ENCODE assay signal across 9 cellular contexts in the genomic region with DNA sequence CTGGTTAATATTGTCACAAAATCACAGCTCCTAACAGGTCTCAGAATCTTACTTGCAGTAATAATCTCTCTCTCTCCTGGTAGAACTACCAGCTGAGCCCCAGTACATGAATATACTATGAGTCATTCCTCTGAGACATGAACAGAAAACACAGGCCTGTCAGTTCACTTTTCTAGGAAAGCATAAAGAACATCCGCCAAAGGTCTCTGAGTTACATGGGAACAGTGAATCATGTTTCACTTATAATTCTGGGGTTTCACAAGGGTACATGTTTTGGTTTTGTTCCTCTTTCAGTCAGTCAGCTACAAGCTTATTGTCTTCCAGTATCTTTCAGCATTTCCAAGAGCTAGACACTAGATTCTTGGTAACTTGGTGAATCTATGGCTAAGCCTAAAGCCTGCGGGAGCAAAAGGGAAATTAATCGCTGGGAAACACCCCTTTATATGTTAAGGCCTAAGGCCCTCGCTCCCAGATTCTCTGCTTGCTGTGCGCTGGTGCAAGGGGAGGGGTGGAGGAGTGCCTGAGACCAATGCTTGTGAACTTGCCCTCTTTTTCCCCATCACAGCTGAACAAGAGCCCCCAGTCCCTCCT. TPM values are rescaled to one million over a fixed set of nuclear protein-coding genes. Genes with fewer than 3 reads are reported as not detected.
DNase-seq lines count a peak whose midpoint lies in the region; ATAC-seq, FAIRE-seq and TF ChIP-seq lines count a peak whose summit lies in the region.
"Had no signal": no experiment of that assay in that cellular context is flagged by ENCODE, and none has a peak within 500 bp of the region (broad histone marks: within the 10 kb centered on the region; RNA-seq: fewer than 3 reads in every experiment).

No MANE protein-coding gene starts in this region.

- no TSS peak for BruUV-seq in HepG2 (replicated peaks; lab: Mats Ljungman, UMichigan)
- BruUV-seq in mammary epithelial cell (replicated peaks; lab: Mats Ljungman, UMichigan), result no TSS peak

- peaks cover 36% of the 10 kb centered on the region for H3K36me3 Mint-ChIP-seq in memory B cell

- intact Hi-C loops in HepG2 (cut with micrococcal nuclease; ENCODE audit: unreplicated experiment) (no loop called here), mammary epithelial cell (cut with micrococcal nuclease) (loop anchor here (1.0 kb wide), 1 partner anchor 55 kb away; no protein-coding TSS in a partner anchor)

- peak overlapping the region; percentile 30 for H3K4me3 Mint-ChIP-seq in memory B cell

- H3K27ac Mint-ChIP-seq in memory B cell, result peak overlapping the region; percentile 65

- no peak overlapping the region for H3K9ac ChIP-seq in liver (ENCODE audit: low read depth in 1 of 2, low read length in 2 of 2)
- no peak overlapping the region for H3K9ac ChIP-seq in HepG2 (ENCODE audit: insufficient read depth, low read depth, low read length)
- peak overlapping the region; percentile 81 for H3K9ac ChIP-seq in mammary epithelial cell (ENCODE audit: insufficient read depth, low read length)

- no peak for TF ChIP-seq EP300 in HepG2 (IDR thresholded peaks at IDR 0.05; ENCODE audit: low read depth in 2 of 2, low read length in 2 of 2)
- TF ChIP-seq EP300 in HepG2 (CRISPR knock-in tag; IDR thresholded peaks at IDR 0.05; ENCODE audit: borderline replicate concordance), result no peak
- no peak for TF ChIP-seq EP300 in suprapubic skin (IDR thresholded peaks at IDR 0.05)

- H3K4me1 Mint-ChIP-seq in memory B cell, result peaks cover 33% of the 10 kb centered on the region

- H3K27ac ChIP-seq in liver (ENCODE audit: low read depth in 1 of 2, low read length in 2 of 2) (peak overlapping the region; percentile 20 to 57), HepG2 (ENCODE audit: extremely low read length, insufficient read depth, low read length) (no peak overlapping the region), RWPE2 (ENCODE audit: poor library complexity, severe bottlenecking) (peak overlapping the region; percentile 87), mammary epithelial cell (ENCODE audit: insufficient read depth, low read depth, low read length) (peak overlapping the region; percentile 90), suprapubic skin (peak overlapping the region; percentile 88)

- H4K20me1 ChIP-seq in HepG2 (ENCODE audit: insufficient read depth, low read length) (no peaks in the 10 kb centered on the region), mammary epithelial cell (ENCODE audit: insufficient read depth, low read length) (no peaks in the 10 kb centered on the region)

- CTCF ChIA-PET in HepG2 (lab: Yijun Ruan, JAX; ENCODE audit: low intra/inter-chr PET ratio, low total read pairs), result no interaction called here
- CTCF ChIA-PET in mammary epithelial cell (lab: Charles Lee; ENCODE audit: low non-redundant PET), result no interaction called here

- DNase-seq in HepG2 (ENCODE audit: low spot score) (no peak), RWPE2 (ENCODE audit: low spot score) (no peak), mammary epithelial cell (peak; percentile 97), memory B cell (ENCODE audit: low spot score in 2 of 2) (peak in 1 of 2 donors; percentile 20), suprapubic skin (ENCODE audit: low spot score in 2 of 2) (no peak), middle frontal gyrus (ENCODE audit: extremely low spot score, low spot score) (no peak)

- no peak for FAIRE-seq in HepG2 (lab: Jason Lieb, UNC)
- FAIRE-seq: G401.6 had no signal

- H3K4me1 ChIP-seq in liver (ENCODE audit: control insufficient read depth in 4 of 4, insufficient read depth in 4 of 4, low read length in 3 of 4) (no peaks in the 10 kb centered on the region), HepG2 (ENCODE audit: insufficient read depth, low read length) (no peaks in the 10 kb centered on the region), RWPE2 (ENCODE audit: insufficient read depth, poor library complexity, severe bottlenecking) (peaks cover 20% of the 10 kb centered on the region), mammary epithelial cell (ENCODE audit: insufficient read depth, low read length) (peaks cover 25% of the 10 kb centered on the region), suprapubic skin (peaks cover 32% of the 10 kb centered on the region)

- dilution Hi-C loops in mammary epithelial cell (cut with HindIII; ENCODE audit: low sequenced_read_pairs), result no loop called here

- POLR2A ChIA-PET in HepG2 (lab: Yijun Ruan, JAX), result interaction anchor here (0.6 to 1.1 kb wide), 3 partner anchors 22 to 463 kb away, joined by 3 read pairs; no protein-coding TSS in a partner anchor

- H3K27me3 ChIP-seq in liver (ENCODE audit: control insufficient read depth in 4 of 4, insufficient read depth in 4 of 4, low read length in 3 of 4) (no peaks in the 10 kb centered on the region), HepG2 (ENCODE audit: control insufficient read depth in 1 of 2, insufficient read depth in 2 of 2, low read length in 2 of 2) (no peaks in the 10 kb centered on the region), RWPE2 (ENCODE audit: insufficient read depth, poor library complexity, severe bottlenecking) (no peaks in the 10 kb centered on the region), mammary epithelial cell (ENCODE audit: insufficient read depth, low read length) (no peaks in the 10 kb centered on the region), suprapubic skin (no peaks in the 10 kb centered on the region)

- TF ChIP-seq RAD21 in liver (IDR thresholded peaks at IDR 0.05), result no peak
- no peak for TF ChIP-seq RAD21 in HepG2 (CRISPR knock-in tag; IDR thresholded peaks at IDR 0.05)

- no peak overlapping the region for H2AFZ ChIP-seq in HepG2 (ENCODE audit: low read length)
- no peak overlapping the region for H2AFZ ChIP-seq in mammary epithelial cell (ENCODE audit: low read depth, low read length)

- H3K36me3 ChIP-seq in liver (ENCODE audit: control insufficient read depth in 4 of 4, insufficient read depth in 3 of 4, low read depth in 1 of 4, low read length in 3 of 4) (peaks cover 8 to 56% (median 48%) of the 10 kb centered on the region in 4 donors), HepG2 (replicated peaks in 1 of 2; ENCODE audit: control insufficient read depth in 1 of 2, insufficient read depth in 2 of 2, low read length in 2 of 2) (peaks cover 19 to 64% of the 10 kb centered on the region in 2 experiments), RWPE2 (ENCODE audit: low read depth) (peaks cover 83% of the 10 kb centered on the region), mammary epithelial cell (ENCODE audit: insufficient read depth, low read length) (peaks cover 39% of the 10 kb centered on the region), suprapubic skin (peaks cover 82% of the 10 kb centered on the region)

- H3K4me2 ChIP-seq in HepG2 (ENCODE audit: low read depth, low read length), result no peak overlapping the region
- H3K4me2 ChIP-seq in mammary epithelial cell (ENCODE audit: insufficient read depth, low read depth, low read length), result peak overlapping the region; percentile 64

- H3K9me3 ChIP-seq in liver (ENCODE audit: control insufficient read depth in 4 of 4, low read length in 3 of 4), result no peaks in the 10 kb centered on the region
- H3K9me3 ChIP-seq in HepG2 (ENCODE audit: low read length), result no peaks in the 10 kb centered on the region
- H3K9me3 ChIP-seq in RWPE2 (ENCODE audit: severe bottlenecking), result no peaks in the 10 kb centered on the region
- no peaks in the 10 kb centered on the region for H3K9me3 ChIP-seq in mammary epithelial cell (replicated peaks; ENCODE audit: insufficient read depth, low read length)
- no peaks in the 10 kb centered on the region for H3K9me3 ChIP-seq in suprapubic skin

- in situ Hi-C loops in HepG2 (cut with HindIII; ENCODE audit: extremely low pct_ligation_motif_present, low pct_unique_long_range_greater_than_20kb), result no loop called here
- in situ Hi-C loops in mammary epithelial cell (cut with MboI; ENCODE audit: low sequenced_read_pairs in 2 of 2), result no loop called here

- H3K79me2 ChIP-seq in HepG2 (ENCODE audit: insufficient read depth, low read length) (no peaks in the 10 kb centered on the region), mammary epithelial cell (ENCODE audit: insufficient read depth, low read length) (no peaks in the 10 kb centered on the region)

- TF ChIP-seq POLR2A in HepG2 (IDR thresholded peaks at IDR 0.05; ENCODE audit: insufficient read depth in 1 of 2, low read depth in 2 of 2, low read length in 2 of 2) (no peak), suprapubic skin (IDR thresholded peaks at IDR 0.05) (no peak)

- 87% methylated on average over 5 of the region's 5 CpGs for WGBS in liver
- 100% methylated on average over 5 of the region's 5 CpGs for WGBS in HepG2 (ENCODE audit: low lambda C conversion rate)
- 57% methylated on average over 5 of the region's 5 CpGs for WGBS in mammary epithelial cell (ENCODE audit: low coverage, missing lambda C conversion rate)
- 38% methylated on average over 5 of the region's 5 CpGs for WGBS in suprapubic skin

- H3K27me3 Mint-ChIP-seq in memory B cell, result no peaks in the 10 kb centered on the region

- H3K4me3 ChIP-seq in liver (ENCODE audit: low read depth in 1 of 3, low read length in 3 of 3), result no peak overlapping the region
- H3K4me3 ChIP-seq in HepG2 (replicated peaks in 1 of 3; ENCODE audit: insufficient read depth in 1 of 3, low read depth in 2 of 3, low read length in 3 of 3), result no peak overlapping the region
- H3K4me3 ChIP-seq in RWPE2 (ENCODE audit: severe bottlenecking), result no peak overlapping the region
- H3K4me3 ChIP-seq in mammary epithelial cell (replicated peaks in 1 of 3; ENCODE audit: insufficient read depth in 1 of 3, low read depth in 2 of 3, low read length in 3 of 3), result peak overlapping the region in 1 of 3 experiments; percentile 4
- no peak overlapping the region for H3K4me3 ChIP-seq in suprapubic skin

- TF ChIP-seq CTCF in liver (IDR thresholded peaks at IDR 0.05; ENCODE audit: low read depth, low read length, missing input control), result no peak
- TF ChIP-seq CTCF in HepG2 (CRISPR knock-in tag; IDR thresholded peaks at IDR 0.05), result no peak
- no peak for TF ChIP-seq CTCF in RWPE2 (IDR thresholded peaks at IDR 0.05; ENCODE audit: poor library complexity, severe bottlenecking)
- no peak for TF ChIP-seq CTCF in mammary epithelial cell (conservative IDR thresholded peaks at IDR 0.05 in 1 of 2, IDR thresholded peaks at IDR 0.05 in 1 of 2; ENCODE audit: extremely low read depth in 1 of 2, insufficient read depth in 1 of 2, low read depth in 1 of 2, low read length in 2 of 2)
- no peak for TF ChIP-seq CTCF in suprapubic skin (IDR thresholded peaks at IDR 0.05)

- no peaks in the 10 kb centered on the region for H3K9me3 Mint-ChIP-seq in memory B cell

- no peak for ATAC-seq in HepG2
- peak; percentile 88 for ATAC-seq in HG03039 (IDR thresholded peaks at IDR 0.05; ENCODE audit: unreplicated experiment)
- ATAC-seq in RWPE2 (ENCODE audit: low read depth), result peak; percentile 97
- ATAC-seq in memory B cell (ENCODE audit: low read depth), result peak; percentile 85

RNA-seq across cellular contexts. Expression of gene IFNGR2, which starts 31.7 kb away (rescaled TPM):
- total RNA-seq in liver, result 10 to 100 TPM; 23.2 to 24.3 TPM
- polyA plus RNA-seq in liver, result 10 to 100 TPM; 23.0 to 23.7 TPM
- total RNA-seq in HepG2 (2016; rRNA removed; fragmentation: Illumina TruSeq; extraction: Trizol), result 50.3 and 61.3 TPM in 2 replicates
- 140 and 148 TPM in 2 replicates for total RNA-seq in HepG2 (2016; cell fraction: cytosol; rRNA removed; fragmentation: Illumina TruSeq; extraction: Trizol; ENCODE audit: low read depth)
- 49.5 and 63.1 TPM in 2 replicates for total RNA-seq in HepG2 (2016; cell fraction: insoluble cytoplasmic fraction; rRNA removed; fragmentation: Illumina TruSeq; extraction: Trizol)
- 200 and 205 TPM in 2 replicates for total RNA-seq in HepG2 (2016; cell fraction: membrane; rRNA removed; fragmentation: Illumina TruSeq; extraction: Trizol)
- 31.5 and 38.1 TPM in 2 replicates for total RNA-seq in HepG2 (2016; cell fraction: nucleus; rRNA removed; fragmentation: Illumina TruSeq; extraction: Trizol)
- 107 and 117 TPM in 2 replicates for polyA plus RNA-seq in HepG2 (2011; rRNA removed)
- 81.1 and 96.5 TPM in 2 replicates for polyA plus RNA-seq in HepG2 (2011; cell fraction: cytosol; rRNA removed)
- polyA plus RNA-seq in HepG2 (2011; cell fraction: nucleus; rRNA removed), result 29.9 and 35.2 TPM in 2 replicates
- polyA plus RNA-seq in HepG2 (2012), result 58.6 and 61.4 TPM in 2 replicates
- 168 and 186 TPM in 2 replicates for polyA plus RNA-seq in HepG2 (2016; cell fraction: cytosol; fragmentation: Illumina TruSeq; extraction: Trizol; ENCODE audit: low read depth)
- 61.0 and 68.1 TPM in 2 replicates for polyA plus RNA-seq in HepG2 (2016; cell fraction: insoluble cytoplasmic fraction; fragmentation: Illumina TruSeq; extraction: Trizol; ENCODE audit: low read depth)
- 212 and 216 TPM in 2 replicates for polyA plus RNA-seq in HepG2 (2016; cell fraction: membrane; fragmentation: Illumina TruSeq; extraction: Trizol; ENCODE audit: low read depth)
- polyA plus RNA-seq in HepG2 (2016; cell fraction: nucleus; fragmentation: Illumina TruSeq; extraction: Trizol; ENCODE audit: insufficient read depth, low read depth), result 64.8 and 65.1 TPM in 2 replicates
- 86.4 and 152 TPM in 2 replicates for polyA minus RNA-seq in HepG2 (2011; rRNA and poly(A)+ RNA removed; ENCODE audit: low replicate concordance)
- 57.1 and 57.5 TPM in 2 replicates for polyA minus RNA-seq in HepG2 (2011; cell fraction: cytosol; rRNA and poly(A)+ RNA removed)
- polyA minus RNA-seq in HepG2 (2011; cell fraction: nucleus; rRNA and poly(A)+ RNA removed), result 23.6 and 27.8 TPM in 2 replicates
- total RNA-seq in mammary epithelial cell, result 100 to 1,000 TPM in 1 of 2 donors, 10 to 100 TPM in 1; 63.3 to 104 TPM
- polyA plus RNA-seq in mammary epithelial cell, result 93.1 TPM
- polyA minus RNA-seq in mammary epithelial cell, result 92.8 TPM
- total RNA-seq in suprapubic skin, result 10 to 100 TPM; 47.0 to 75.5 (median 61.0) TPM

RNA-seq across cellular contexts. Expression of gene TMEM50B, which starts 44.9 kb away (rescaled TPM):
- total RNA-seq in liver (10 to 100 TPM; 28.1 to 31.8 TPM), HepG2 (2016; rRNA removed; fragmentation: Illumina TruSeq; extraction: Trizol) (13.9 and 29.9 TPM in 2 replicates), mammary epithelial cell (10 to 100 TPM; 21.5 to 21.7 TPM), suprapubic skin (100 to 1,000 TPM in 1 of 4 donors, 10 to 100 TPM in 3; 33.1 to 151 (median 59.8) TPM)
- polyA plus RNA-seq in liver (10 to 100 TPM; 11.8 to 31.8 TPM), HepG2 (2011; rRNA removed) (45.4 and 46.3 TPM in 2 replicates), mammary epithelial cell (14.6 TPM)
- total RNA-seq in HepG2 (2016; cell fraction: cytosol; rRNA removed; fragmentation: Illumina TruSeq; extraction: Trizol; ENCODE audit: low read depth), result 12.1 and 12.6 TPM in 2 replicates
- total RNA-seq in HepG2 (2016; cell fraction: insoluble cytoplasmic fraction; rRNA removed; fragmentation: Illumina TruSeq; extraction: Trizol), result 18.2 and 31.9 TPM in 2 replicates
- total RNA-seq in HepG2 (2016; cell fraction: membrane; rRNA removed; fragmentation: Illumina TruSeq; extraction: Trizol), result 17.4 and 19.9 TPM in 2 replicates
- 43.0 and 47.6 TPM in 2 replicates for total RNA-seq in HepG2 (2016; cell fraction: nucleus; rRNA removed; fragmentation: Illumina TruSeq; extraction: Trizol)
- 8.9 and 18.9 TPM in 2 replicates for polyA plus RNA-seq in HepG2 (2011; cell fraction: cytosol; rRNA removed)
- 109 and 139 TPM in 2 replicates for polyA plus RNA-seq in HepG2 (2011; cell fraction: nucleus; rRNA removed)
- 15.9 and 21.7 TPM in 2 replicates for polyA plus RNA-seq in HepG2 (2012)
- polyA plus RNA-seq in HepG2 (2016; cell fraction: cytosol; fragmentation: Illumina TruSeq; extraction: Trizol; ENCODE audit: low read depth), result 10.5 and 13.5 TPM in 2 replicates
- 14.7 and 18.5 TPM in 2 replicates for polyA plus RNA-seq in HepG2 (2016; cell fraction: insoluble cytoplasmic fraction; fragmentation: Illumina TruSeq; extraction: Trizol; ENCODE audit: low read depth)
- polyA plus RNA-seq in HepG2 (2016; cell fraction: membrane; fragmentation: Illumina TruSeq; extraction: Trizol; ENCODE audit: low read depth), result 14.4 and 16.8 TPM in 2 replicates
- 104 and 105 TPM in 2 replicates for polyA plus RNA-seq in HepG2 (2016; cell fraction: nucleus; fragmentation: Illumina TruSeq; extraction: Trizol; ENCODE audit: insufficient read depth, low read depth)
- polyA minus RNA-seq in HepG2 (2011; rRNA and poly(A)+ RNA removed; ENCODE audit: low replicate concordance), result 4.7 and 5.8 TPM in 2 replicates
- polyA minus RNA-seq in HepG2 (2011; cell fraction: cytosol; rRNA and poly(A)+ RNA removed), result 3.8 and 6.8 TPM in 2 replicates
- polyA minus RNA-seq in HepG2 (2011; cell fraction: nucleus; rRNA and poly(A)+ RNA removed), result 23.4 and 29.6 TPM in 2 replicates
- polyA minus RNA-seq in mammary epithelial cell, result 5.4 TPM

RNA-seq across cellular contexts. Expression of gene DNAJC28, which starts 56.7 kb away (rescaled TPM):
- total RNA-seq in liver, result 1 to 10 TPM; 2.6 to 3.2 TPM
- polyA plus RNA-seq in liver, result 1 to 10 TPM in 1 of 2 donors, under 1 TPM in 1; 0.83 to 2.9 TPM
- 2.5 and 3.3 TPM in 2 replicates for total RNA-seq in HepG2 (2016; rRNA removed; fragmentation: Illumina TruSeq; extraction: Trizol)
- total RNA-seq in HepG2 (2016; cell fraction: cytosol; rRNA removed; fragmentation: Illumina TruSeq; extraction: Trizol; ENCODE audit: low read depth), result 0.35 and 0.71 TPM in 2 replicates
- total RNA-seq in HepG2 (2016; cell fraction: insoluble cytoplasmic fraction; rRNA removed; fragmentation: Illumina TruSeq; extraction: Trizol), result 2.5 and 2.7 TPM in 2 replicates
- total RNA-seq in HepG2 (2016; cell fraction: membrane; rRNA removed; fragmentation: Illumina TruSeq; extraction: Trizol), result 1.2 and 1.7 TPM in 2 replicates
- total RNA-seq in HepG2 (2016; cell fraction: nucleus; rRNA removed; fragmentation: Illumina TruSeq; extraction: Trizol), result 1.7 and 3.3 TPM in 2 replicates
- polyA plus RNA-seq in HepG2 (2011; rRNA removed), result 1.1 and 1.5 TPM in 2 replicates
- 0.54 and 1.0 TPM in 2 replicates for polyA plus RNA-seq in HepG2 (2011; cell fraction: cytosol; rRNA removed)
- polyA plus RNA-seq in HepG2 (2011; cell fraction: nucleus; rRNA removed), result 0.63 and 1.3 TPM in 2 replicates
- polyA plus RNA-seq in HepG2 (2012), result 1.1 and 1.2 TPM in 2 replicates
- 0.41 and 0.62 TPM in 2 replicates for polyA plus RNA-seq in HepG2 (2016; cell fraction: cytosol; fragmentation: Illumina TruSeq; extraction: Trizol; ENCODE audit: low read depth)
- polyA plus RNA-seq in HepG2 (2016; cell fraction: insoluble cytoplasmic fraction; fragmentation: Illumina TruSeq; extraction: Trizol; ENCODE audit: low read depth), result 2.8 and 2.9 TPM in 2 replicates
- polyA plus RNA-seq in HepG2 (2016; cell fraction: membrane; fragmentation: Illumina TruSeq; extraction: Trizol; ENCODE audit: low read depth), result 0.46 and 0.74 TPM in 2 replicates
- polyA plus RNA-seq in HepG2 (2016; cell fraction: nucleus; fragmentation: Illumina TruSeq; extraction: Trizol; ENCODE audit: insufficient read depth, low read depth), result 3.3 and 3.5 TPM in 2 replicates
- 0.10 and 0.16 TPM in 2 replicates for polyA minus RNA-seq in HepG2 (2011; rRNA and poly(A)+ RNA removed; ENCODE audit: low replicate concordance)
- 0.40 and 0.70 TPM in 2 replicates for polyA minus RNA-seq in HepG2 (2011; cell fraction: cytosol; rRNA and poly(A)+ RNA removed)
- polyA minus RNA-seq in HepG2 (2011; cell fraction: nucleus; rRNA and poly(A)+ RNA removed), result 1.8 and 3.1 TPM in 2 replicates
- total RNA-seq in mammary epithelial cell, result 1 to 10 TPM; 1.2 to 2.0 TPM
- polyA plus RNA-seq in mammary epithelial cell, result 0.75 TPM
- polyA minus RNA-seq in mammary epithelial cell, result not detected
- 1 to 10 TPM; 1.9 to 4.5 (median 2.8) TPM for total RNA-seq in suprapubic skin
